23 cellular contexts compared by ENCODE assay signal in genomic region chr5:178416206-178416882, GRCh38.
DNase-seq lines count a peak whose midpoint lies in the region; ATAC-seq, FAIRE-seq and TF ChIP-seq lines count a peak whose summit lies in the region.
"Had no signal": no experiment of that assay in that cellular context is flagged by ENCODE, and none has a peak within 500 bp of the region (broad histone marks: within the 10 kb centered on the region; RNA-seq: fewer than 3 reads in every experiment).

No MANE protein-coding gene starts in this region.

- no peaks in the 10 kb centered on the region for H3K27me3 ChIP-seq in H1 (replicated peaks in 1 of 4; ENCODE audit: control insufficient read depth in 3 of 4, extremely low read depth in 1 of 4, insufficient read depth in 3 of 4, low read length in 3 of 4)
- no peaks in the 10 kb centered on the region for H3K27me3 ChIP-seq in aorta (ENCODE audit: control insufficient read depth in 1 of 2, insufficient read depth in 2 of 2, low read length in 1 of 2)
- H3K27me3 ChIP-seq in testis, result no peaks in the 10 kb centered on the region
- H3K27me3 ChIP-seq: MG63 had no signal

- CTCF ChIA-PET in HEK293 (lab: Yijun Ruan, JAX), result interaction anchor here (0.6 kb wide), 1 partner anchor 78 kb away, joined by 3 read pairs; no protein-coding TSS in a partner anchor
- CTCF ChIA-PET in H1 (lab: Charles Lee; ENCODE audit: partially characterized antibody), result interaction anchor here (0.8 to 2.1 kb wide), 8 partner anchors 19 to 181 kb away, joined by 3 to 12 read pairs (median 3); partner anchors contain the start of gene COL23A1
- CTCF ChIA-PET in T-cell (lab: Charles Lee), result no interaction called here

- TF ChIP-seq CTCF in HEK293 (tag by site-specific recombination; IDR thresholded peaks at IDR 0.05) (no peak), H1 (IDR thresholded peaks at IDR 0.05; ENCODE audit: control extremely low read depth in 1 of 3, insufficient read depth in 1 of 3, low read depth in 1 of 3, low read length in 3 of 3) (no peak), testis (IDR thresholded peaks at IDR 0.05) (no peak)

- WGBS in H1 (ENCODE audit: extremely low coverage in 1 of 2, insufficient coverage in 1 of 2, insufficient read length in 1 of 2, insufficient replicate concordance in 2 of 2, low coverage in 1 of 2, low lambda C conversion rate in 2 of 2, missing lambda C conversion rate in 1 of 2), 2 experiments, result 82% methylated on average over 12 of the region's 12 CpGs; no CpG with 5 or more reads in 1 of the 2 experiments
- 91 to 95% methylated on average over 12 of the region's 12 CpGs for WGBS in aorta, 2 donors
- WGBS in testis, 2 donors, result 86 to 87% methylated on average over 12 of the region's 12 CpGs

- H2BK120ac ChIP-seq in H1 (replicated peaks; ENCODE audit: low read depth, low read length), result no peak overlapping the region

- no peaks in the 10 kb centered on the region for H3K23me2 ChIP-seq in H1 (ENCODE audit: low read depth, low read length)

- intact Hi-C loops in aorta (cut with DNase I) (no loop called here), testis (cut with DNase I; ENCODE audit: low total_unique reads) (no loop called here)

- no peak overlapping the region for H3K4me3 Mint-ChIP-seq in T-cell
- H3K4me3 Mint-ChIP-seq: CD8-positive, alpha-beta T cell; GM23338 had no signal

- H2AFZ ChIP-seq in H1 (ENCODE audit: low read length), result no peak overlapping the region
- H2AFZ ChIP-seq: GM23338 had no signal

- no peaks in the 10 kb centered on the region for H4K20me1 ChIP-seq in H1 (replicated peaks in 1 of 2; ENCODE audit: control insufficient read depth in 1 of 2, insufficient read depth in 2 of 2, low read length in 2 of 2)

- H3K79me1 ChIP-seq in H1 (ENCODE audit: low read depth, low read length), result peaks cover 2% of the 10 kb centered on the region; the same call in 1 of the 2 replicates

- POLR2A ChIA-PET in HEK293 (lab: Yijun Ruan, JAX), result no interaction called here
- POLR2A ChIA-PET in H1 (lab: Charles Lee; ENCODE audit: partially characterized antibody), result interaction anchor here (1.1 to 1.3 kb wide), 2 partner anchors 128 to 210 kb away, joined by 3 read pairs; no protein-coding TSS in a partner anchor
- POLR2A ChIA-PET in T-cell (lab: Charles Lee), result no interaction called here

- TF ChIP-seq EP300 in H1 (IDR thresholded peaks at IDR 0.05; ENCODE audit: borderline replicate concordance in 1 of 2, low read depth in 2 of 2, low read length in 2 of 2), result no peak

- H3K36me3 ChIP-seq in HEK293 (ENCODE audit: control insufficient read depth in 2 of 2, insufficient read depth in 1 of 2, low read length in 2 of 2) (no peaks in the 10 kb centered on the region), H1 (ENCODE audit: control insufficient read depth in 2 of 4, insufficient read depth in 4 of 4, low read length in 3 of 4) (no peaks in the 10 kb centered on the region), aorta (ENCODE audit: control insufficient read depth in 1 of 2, insufficient read depth in 2 of 2, low read length in 1 of 2) (no peaks in the 10 kb centered on the region), testis (ENCODE audit: low read depth, missing control alignments) (no peaks in the 10 kb centered on the region)

- no peak overlapping the region for H3K4me2 ChIP-seq in H1 (ENCODE audit: insufficient read depth in 1 of 2, low read depth in 2 of 2, low read length in 2 of 2)
- H3K4me2 ChIP-seq: GM23338 had no signal

- H3K18ac ChIP-seq in H1 (ENCODE audit: extremely low read depth, low read length), result no peak overlapping the region

- no peak overlapping the region for H2AK5ac ChIP-seq in H1 (ENCODE audit: low read depth, low read length)

- H3K56ac ChIP-seq in H1 (replicated peaks; ENCODE audit: insufficient read length, low read depth, low read length), result no peak overlapping the region

- H3K14ac ChIP-seq in H1 (ENCODE audit: insufficient read length), result no peak overlapping the region

- no peak for TF ChIP-seq RAD21 in H1 (IDR thresholded peaks at IDR 0.05 in 1 of 2, conservative IDR thresholded peaks at IDR 0.05 in 1 of 2; ENCODE audit: low read depth in 2 of 2, low read length in 2 of 2)

- H3K9me3 ChIP-seq in HEK293 (ENCODE audit: control insufficient read depth, insufficient read depth, low read depth, low read length), result no peaks in the 10 kb centered on the region
- H3K9me3 ChIP-seq in H1 (ENCODE audit: insufficient read depth in 2 of 2, low read depth in 1 of 2, low read length in 1 of 2), result no peaks in the 10 kb centered on the region
- no peaks in the 10 kb centered on the region for H3K9me3 ChIP-seq in aorta (ENCODE audit: control insufficient read depth, low read length)
- H3K9me3 ChIP-seq in testis, result no peaks in the 10 kb centered on the region
- H3K9me3 ChIP-seq: MG63 had no signal

- no peak for DNase-seq in H1 (ENCODE audit: low read depth in 1 of 2, low spot score in 2 of 2)
- peak; percentile 60 for DNase-seq in mesenteric fat pad (ENCODE audit: low spot score)
- DNase-seq in aorta, result peak; percentile 32 to 47
- DNase-seq in T-cell, result no peak
- no peak for DNase-seq in testis
- DNase-seq: C1 segment of cervical spinal cord; Calu3; CD8-positive, alpha-beta T cell; DMS153; Kasumi-1; NCI-H1417; NCI-H1694 treated with DMSO at 0.1 percent for 48 hours; NCI-H2081 treated with DMSO at 0.1 percent for 48 hours; NCI-H2171 treated with DMSO at 0.1 percent for 48 hours; NCI-H446; NCI-H526; Right ventricle myocardium superior had no signal

- no peak overlapping the region for H2BK20ac ChIP-seq in H1 (ENCODE audit: low read length)

- H3K9ac ChIP-seq in H1 (replicated peaks in 1 of 4; ENCODE audit: extremely low read depth in 1 of 4, low read depth in 3 of 4, low read length in 3 of 4), result no peak overlapping the region

- H3K4me1 ChIP-seq in HEK293 (ENCODE audit: control insufficient read depth, insufficient read depth, low read length), result no peaks in the 10 kb centered on the region
- H3K4me1 ChIP-seq in H1 (replicated peaks in 1 of 4; ENCODE audit: control insufficient read depth in 3 of 4, insufficient read depth in 4 of 4, low read length in 3 of 4), result peaks cover 9 to 28% (median 19%) of the 10 kb centered on the region in 4 experiments
- no peaks in the 10 kb centered on the region for H3K4me1 ChIP-seq in aorta (ENCODE audit: control insufficient read depth in 1 of 2, insufficient read depth in 2 of 2, low read length in 2 of 2)
- H3K4me1 ChIP-seq in testis, result no peaks in the 10 kb centered on the region

- no peak overlapping the region for H4K91ac ChIP-seq in H1 (replicated peaks; ENCODE audit: insufficient read length, low read length)

- no peak for TF ChIP-seq POLR2A in H1 (IDR thresholded peaks at IDR 0.05; ENCODE audit: control extremely low read depth in 1 of 2, low read depth in 2 of 2, low read length in 2 of 2)
- no peak for TF ChIP-seq POLR2A in testis (IDR thresholded peaks at IDR 0.05)

- H3K27ac ChIP-seq in HEK293 (ENCODE audit: extremely low read depth, low read depth, low read length) (no peak overlapping the region), H1 (ENCODE audit: low read depth, low read length) (no peak overlapping the region), aorta (ENCODE audit: low read depth in 1 of 2, low read length in 2 of 2) (no peak overlapping the region), testis (no peak overlapping the region)

- no peak overlapping the region for H3K27ac Mint-ChIP-seq in T-cell
- H3K27ac Mint-ChIP-seq: CD8-positive, alpha-beta T cell; GM23338 had no signal

- H3K36me3 Mint-ChIP-seq in T-cell, result no peaks in the 10 kb centered on the region
- H3K36me3 Mint-ChIP-seq: CD8-positive, alpha-beta T cell had no signal

- H3K79me2 ChIP-seq in H1 (ENCODE audit: control insufficient read depth in 1 of 2, insufficient read depth in 2 of 2, low read length in 2 of 2), result no peaks in the 10 kb centered on the region

- H3K4me3 ChIP-seq in HEK293 (ENCODE audit: low read depth, low read length) (no peak overlapping the region), H1 (ENCODE audit: extremely low read depth in 1 of 4, insufficient read depth in 2 of 4, low read depth in 3 of 4, low read length in 4 of 4) (no peak overlapping the region), aorta (ENCODE audit: low read length in 2 of 2) (no peak overlapping the region), testis (no peak overlapping the region)
- H3K4me3 ChIP-seq: GM23338, MG63 had no signal

- H3K23ac ChIP-seq in H1 (ENCODE audit: insufficient read length), result no peak overlapping the region

- H3K4ac ChIP-seq in H1 (replicated peaks; ENCODE audit: insufficient read length, low read depth, low read length), result no peak overlapping the region

- H2BK5ac ChIP-seq in H1 (ENCODE audit: low read depth, low read length), result no peak overlapping the region

- H3K4me1 Mint-ChIP-seq in T-cell, result peaks cover 3 to 7% (median 5%) of the 10 kb centered on the region in 3 donors

- no peak overlapping the region; the same call in 1 of the 2 replicates for H2BK12ac ChIP-seq in H1 (ENCODE audit: low read depth, low read length)

- FAIRE-seq in H1 (lab: Jason Lieb, UNC), result no peak
- FAIRE-seq: G401.6, GM12892 had no signal

- H4K5ac ChIP-seq in H1 (ENCODE audit: insufficient read length, low read depth, low read length), result no peak overlapping the region

- H4K8ac ChIP-seq in H1 (ENCODE audit: extremely low read depth, insufficient read depth, low read length), result no peak overlapping the region; the same call in 1 of the 2 replicates

- no peak overlapping the region for H2BK15ac ChIP-seq in H1 (ENCODE audit: low read length)

- H3K9me3 Mint-ChIP-seq in T-cell, result no peaks in the 10 kb centered on the region
- H3K9me3 Mint-ChIP-seq: CD8-positive, alpha-beta T cell; GM23338 had no signal

- ATAC-seq in aorta (ENCODE audit: low FRiP score) (no peak), T-cell (replicated peaks in 1 of 4) (no peak), GM21526 (IDR thresholded peaks at IDR 0.05; ENCODE audit: low FRiP score, unreplicated experiment) (no peak)
- ATAC-seq: CD8-positive, alpha-beta T cell had no signal

- H3K27me3 Mint-ChIP-seq in T-cell, result peaks cover 7 to 15% of the 10 kb centered on the region in 2 donors

TF ChIP-seq in H1, 55 proteins besides CTCF, POLR2A, EP300 and RAD21:
- TF ChIP-seq SP1 (IDR thresholded peaks at IDR 0.05; ENCODE audit: low read depth, low read length), result no peak
- TF ChIP-seq CREB1 (IDR thresholded peaks at IDR 0.05), result no peak
- 0 out of 2 replicates have a peak, but pooled peaks have one; percentile 24 for TF ChIP-seq KDM1A (IDR thresholded peaks at IDR 0.05; ENCODE audit: borderline replicate concordance, low read length)
- TF ChIP-seq BCL11A (IDR thresholded peaks at IDR 0.05; ENCODE audit: low read depth in 2 of 2, low read length in 2 of 2), result no peak

Comparison
In these comparisons a context has a peak if more than half of its experiments do, and no peak if none do; other contexts are left out.
1. DNase-seq: peak in mesenteric fat pad (single experiment) and aorta (2 of 2); none in H1 (0 of 2), T-cell (0 of 34) and testis (single experiment).
2. CTCF ChIA-PET loops: an anchor here in HEK293 (0.6 kb wide) and H1 (0.8 to 2.1 kb wide); none called in T-cell.